ENCODE assay signal across 1 cellular context in the genomic region with DNA sequence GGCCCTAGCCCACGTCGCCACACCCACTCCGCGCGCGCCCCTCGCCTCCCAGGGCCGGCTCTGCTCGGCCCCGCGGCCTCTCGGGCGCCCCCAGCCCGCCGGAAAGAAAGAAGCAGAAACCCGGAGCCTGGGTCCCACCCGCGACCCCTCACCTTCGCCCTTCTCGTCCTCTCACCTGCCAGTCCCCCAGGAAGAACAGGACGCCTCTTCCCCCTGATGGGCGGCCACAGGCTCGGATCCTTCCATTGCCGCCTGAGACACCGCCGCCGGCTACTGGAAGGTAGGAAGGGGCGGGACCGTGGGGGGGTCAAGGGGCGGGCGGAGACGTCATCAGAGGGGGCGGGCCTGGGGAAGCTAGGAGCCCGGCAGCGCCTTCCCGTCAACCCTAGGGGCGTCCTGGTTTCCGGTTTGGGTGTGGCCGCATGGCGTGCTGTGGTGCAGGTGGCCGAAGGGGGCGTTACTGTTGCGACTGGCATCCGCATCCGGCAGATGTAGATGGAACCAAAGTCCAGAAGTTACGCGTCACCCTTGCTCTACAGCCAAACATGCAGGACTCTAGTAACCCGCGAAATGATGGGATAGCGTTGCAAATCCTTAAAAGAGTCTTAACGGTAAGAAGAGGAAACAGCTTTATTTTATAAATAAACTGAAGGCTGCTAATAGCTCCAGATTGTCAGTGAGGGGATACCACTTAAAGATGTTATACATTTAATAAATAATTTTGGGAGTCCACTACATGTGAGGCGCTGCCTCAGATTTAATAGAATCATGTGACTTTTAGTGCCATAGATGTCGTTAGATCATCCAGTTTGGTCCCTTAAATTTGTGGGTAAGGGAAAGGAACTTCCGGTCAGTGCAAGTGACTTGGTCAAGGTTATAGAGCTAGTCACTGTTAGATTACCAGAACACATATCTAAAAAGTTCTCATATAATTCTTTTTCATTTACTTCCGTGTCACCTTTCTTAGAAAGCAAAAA.
TF ChIP-seq lines count a peak whose summit lies in the region.

A gene (minus strand): TSS at position 282 of the 977 bp plus-strand sequence. CDS start 36 bp downstream, at position 246.

TF ChIP-seq in K562, 482 proteins besides CTCF, POLR2A, EP300 and RAD21 (continued from another document and continues in another):
- TF ChIP-seq FOXP1 (CRISPR knock-in tag; IDR thresholded peaks at IDR 0.05) = peak; percentile 66; the same call in 1 of the 2 replicates
- TF ChIP-seq TAF1 (IDR thresholded peaks at IDR 0.05; ENCODE audit: control insufficient read depth, extremely low read depth, insufficient read depth, low read length, severe bottlenecking) = peak; percentile 90
- no peak for TF ChIP-seq HIVEP1 (CRISPR knock-in tag; IDR thresholded peaks at IDR 0.05)
- TF ChIP-seq ZNF354B (CRISPR knock-in tag; IDR thresholded peaks at IDR 0.05) = no peak
- TF ChIP-seq, protein P1, sequence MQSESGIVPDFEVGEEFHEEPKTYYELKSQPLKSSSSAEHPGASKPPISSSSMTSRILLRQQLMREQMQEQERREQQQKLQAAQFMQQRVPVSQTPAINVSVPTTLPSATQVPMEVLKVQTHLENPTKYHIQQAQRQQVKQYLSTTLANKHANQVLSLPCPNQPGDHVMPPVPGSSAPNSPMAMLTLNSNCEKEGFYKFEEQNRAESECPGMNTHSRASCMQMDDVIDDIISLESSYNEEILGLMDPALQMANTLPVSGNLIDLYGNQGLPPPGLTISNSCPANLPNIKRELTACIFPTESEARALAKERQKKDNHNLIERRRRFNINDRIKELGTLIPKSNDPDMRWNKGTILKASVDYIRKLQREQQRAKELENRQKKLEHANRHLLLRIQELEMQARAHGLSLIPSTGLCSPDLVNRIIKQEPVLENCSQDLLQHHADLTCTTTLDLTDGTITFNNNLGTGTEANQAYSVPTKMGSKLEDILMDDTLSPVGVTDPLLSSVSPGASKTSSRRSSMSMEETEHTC (IDR thresholded peaks at IDR 0.05) = no peak
- no peak for TF ChIP-seq ETS2 (tag; IDR thresholded peaks at IDR 0.05; ENCODE audit: borderline replicate concordance, poor library complexity, severe bottlenecking)
- TF ChIP-seq GABPB2 (CRISPR knock-in tag; conservative IDR thresholded peaks at IDR 0.05) = no peak
- TF ChIP-seq GTF2A2 (tag; IDR thresholded peaks at IDR 0.05) = no peak
- no peak for TF ChIP-seq ZNF830 (CRISPR knock-in tag; IDR thresholded peaks at IDR 0.05)
- TF ChIP-seq MAFF (IDR thresholded peaks at IDR 0.05; ENCODE audit: low read length) = no peak
- TF ChIP-seq ZSCAN32 (CRISPR knock-in tag; IDR thresholded peaks at IDR 0.05) = no peak
- TF ChIP-seq SRF (CRISPR knock-in tag; IDR thresholded peaks at IDR 0.05) = no peak
- TF ChIP-seq RBM17 (IDR thresholded peaks at IDR 0.05; ENCODE audit: borderline replicate concordance, low read depth, low read length) = no peak
- TF ChIP-seq ETV5 (CRISPR knock-in tag; IDR thresholded peaks at IDR 0.05; ENCODE audit: low read depth) = peak; percentile 94
- TF ChIP-seq ZBTB7A (IDR thresholded peaks at IDR 0.05; ENCODE audit: borderline replicate concordance, control insufficient read depth, low read depth, low read length) = peak; percentile 97
- TF ChIP-seq ZNF764 (CRISPR knock-in tag; IDR thresholded peaks at IDR 0.05; ENCODE audit: low read depth) = no peak
- TF ChIP-seq RBM22 (IDR thresholded peaks at IDR 0.05; ENCODE audit: low read depth, low read length, poor library complexity, severe bottlenecking) = no peak
- TF ChIP-seq, protein P2, sequence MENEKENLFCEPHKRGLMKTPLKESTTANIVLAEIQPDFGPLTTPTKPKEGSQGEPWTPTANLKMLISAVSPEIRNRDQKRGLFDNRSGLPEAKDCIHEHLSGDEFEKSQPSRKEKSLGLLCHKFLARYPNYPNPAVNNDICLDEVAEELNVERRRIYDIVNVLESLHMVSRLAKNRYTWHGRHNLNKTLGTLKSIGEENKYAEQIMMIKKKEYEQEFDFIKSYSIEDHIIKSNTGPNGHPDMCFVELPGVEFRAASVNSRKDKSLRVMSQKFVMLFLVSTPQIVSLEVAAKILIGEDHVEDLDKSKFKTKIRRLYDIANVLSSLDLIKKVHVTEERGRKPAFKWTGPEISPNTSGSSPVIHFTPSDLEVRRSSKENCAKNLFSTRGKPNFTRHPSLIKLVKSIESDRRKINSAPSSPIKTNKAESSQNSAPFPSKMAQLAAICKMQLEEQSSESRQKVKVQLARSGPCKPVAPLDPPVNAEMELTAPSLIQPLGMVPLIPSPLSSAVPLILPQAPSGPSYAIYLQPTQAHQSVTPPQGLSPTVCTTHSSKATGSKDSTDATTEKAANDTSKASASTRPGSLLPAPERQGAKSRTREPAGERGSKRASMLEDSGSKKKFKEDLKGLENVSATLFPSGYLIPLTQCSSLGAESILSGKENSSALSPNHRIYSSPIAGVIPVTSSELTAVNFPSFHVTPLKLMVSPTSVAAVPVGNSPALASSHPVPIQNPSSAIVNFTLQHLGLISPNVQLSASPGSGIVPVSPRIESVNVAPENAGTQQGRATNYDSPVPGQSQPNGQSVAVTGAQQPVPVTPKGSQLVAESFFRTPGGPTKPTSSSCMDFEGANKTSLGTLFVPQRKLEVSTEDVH (IDR thresholded peaks at IDR 0.05; ENCODE audit: low read depth, partially characterized antibody) = no peak
- TF ChIP-seq TRIM28 (IDR thresholded peaks at IDR 0.05) = 0 out of 2 replicates have a peak, but pooled peaks have one; percentile 18
- TF ChIP-seq ZFPM2 (CRISPR knock-in tag; IDR thresholded peaks at IDR 0.05) = no peak
- TF ChIP-seq ETV6 (IDR thresholded peaks at IDR 0.05; ENCODE audit: borderline replicate concordance in 1 of 2, low read depth in 2 of 2, low read length in 1 of 2) = no peak
- TF ChIP-seq ETV6 (CRISPR knock-in tag; IDR thresholded peaks at IDR 0.05; ENCODE audit: borderline replicate concordance) = no peak
- TF ChIP-seq NCOA2 (IDR thresholded peaks at IDR 0.05; ENCODE audit: partially characterized antibody in 2 of 2) = no peak
- TF ChIP-seq, protein P3, sequence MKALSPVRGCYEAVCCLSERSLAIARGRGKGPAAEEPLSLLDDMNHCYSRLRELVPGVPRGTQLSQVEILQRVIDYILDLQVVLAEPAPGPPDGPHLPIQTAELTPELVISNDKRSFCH (CRISPR knock-in tag; IDR thresholded peaks at IDR 0.05) = no peak
- TF ChIP-seq, protein P3 (tag; IDR thresholded peaks at IDR 0.05) = no peak
- TF ChIP-seq, protein P4, sequence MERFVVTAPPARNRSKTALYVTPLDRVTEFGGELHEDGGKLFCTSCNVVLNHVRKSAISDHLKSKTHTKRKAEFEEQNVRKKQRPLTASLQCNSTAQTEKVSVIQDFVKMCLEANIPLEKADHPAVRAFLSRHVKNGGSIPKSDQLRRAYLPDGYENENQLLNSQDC (CRISPR knock-in tag; IDR thresholded peaks at IDR 0.05) = peak; percentile 10; the same call in 1 of the 2 replicates
- TF ChIP-seq, protein P5, sequence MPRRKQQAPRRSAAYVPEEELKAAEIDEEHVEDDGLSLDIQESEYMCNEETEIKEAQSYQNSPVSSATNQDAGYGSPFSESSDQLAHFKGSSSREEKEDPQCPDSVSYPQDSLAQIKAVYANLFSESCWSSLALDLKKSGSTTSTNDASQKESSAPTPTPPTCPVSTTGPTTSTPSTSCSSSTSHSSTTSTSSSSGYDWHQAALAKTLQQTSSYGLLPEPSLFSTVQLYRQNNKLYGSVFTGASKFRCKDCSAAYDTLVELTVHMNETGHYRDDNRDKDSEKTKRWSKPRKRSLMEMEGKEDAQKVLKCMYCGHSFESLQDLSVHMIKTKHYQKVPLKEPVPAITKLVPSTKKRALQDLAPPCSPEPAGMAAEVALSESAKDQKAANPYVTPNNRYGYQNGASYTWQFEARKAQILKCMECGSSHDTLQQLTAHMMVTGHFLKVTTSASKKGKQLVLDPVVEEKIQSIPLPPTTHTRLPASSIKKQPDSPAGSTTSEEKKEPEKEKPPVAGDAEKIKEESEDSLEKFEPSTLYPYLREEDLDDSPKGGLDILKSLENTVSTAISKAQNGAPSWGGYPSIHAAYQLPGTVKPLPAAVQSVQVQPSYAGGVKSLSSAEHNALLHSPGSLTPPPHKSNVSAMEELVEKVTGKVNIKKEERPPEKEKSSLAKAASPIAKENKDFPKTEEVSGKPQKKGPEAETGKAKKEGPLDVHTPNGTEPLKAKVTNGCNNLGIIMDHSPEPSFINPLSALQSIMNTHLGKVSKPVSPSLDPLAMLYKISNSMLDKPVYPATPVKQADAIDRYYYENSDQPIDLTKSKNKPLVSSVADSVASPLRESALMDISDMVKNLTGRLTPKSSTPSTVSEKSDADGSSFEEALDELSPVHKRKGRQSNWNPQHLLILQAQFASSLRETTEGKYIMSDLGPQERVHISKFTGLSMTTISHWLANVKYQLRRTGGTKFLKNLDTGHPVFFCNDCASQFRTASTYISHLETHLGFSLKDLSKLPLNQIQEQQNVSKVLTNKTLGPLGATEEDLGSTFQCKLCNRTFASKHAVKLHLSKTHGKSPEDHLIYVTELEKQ (CRISPR knock-in tag; IDR thresholded peaks at IDR 0.05) = no peak
- TF ChIP-seq ZNF696 (CRISPR knock-in tag; conservative IDR thresholded peaks at IDR 0.05) = no peak
- peak; percentile 59 for TF ChIP-seq CXXC5 (CRISPR knock-in tag; IDR thresholded peaks at IDR 0.05)
- no peak for TF ChIP-seq ADNP (tag; IDR thresholded peaks at IDR 0.05)
- no peak for TF ChIP-seq ZNF778 (CRISPR knock-in tag; IDR thresholded peaks at IDR 0.05)
- peak; percentile 44 to 92; a peak in 2 of 4 replicates for TF ChIP-seq SIN3A (IDR thresholded peaks at IDR 0.05; ENCODE audit: borderline replicate concordance in 2 of 2, control insufficient read depth in 1 of 2, low read depth in 2 of 2, low read length in 2 of 2)
- peak; percentile 86 for TF ChIP-seq RBFOX2 (IDR thresholded peaks at IDR 0.05; ENCODE audit: low read depth, low read length)
- no peak; a peak in 2 of 4 replicates for TF ChIP-seq TEAD1 (CRISPR knock-in tag; IDR thresholded peaks at IDR 0.05)
- TF ChIP-seq, protein P6, sequence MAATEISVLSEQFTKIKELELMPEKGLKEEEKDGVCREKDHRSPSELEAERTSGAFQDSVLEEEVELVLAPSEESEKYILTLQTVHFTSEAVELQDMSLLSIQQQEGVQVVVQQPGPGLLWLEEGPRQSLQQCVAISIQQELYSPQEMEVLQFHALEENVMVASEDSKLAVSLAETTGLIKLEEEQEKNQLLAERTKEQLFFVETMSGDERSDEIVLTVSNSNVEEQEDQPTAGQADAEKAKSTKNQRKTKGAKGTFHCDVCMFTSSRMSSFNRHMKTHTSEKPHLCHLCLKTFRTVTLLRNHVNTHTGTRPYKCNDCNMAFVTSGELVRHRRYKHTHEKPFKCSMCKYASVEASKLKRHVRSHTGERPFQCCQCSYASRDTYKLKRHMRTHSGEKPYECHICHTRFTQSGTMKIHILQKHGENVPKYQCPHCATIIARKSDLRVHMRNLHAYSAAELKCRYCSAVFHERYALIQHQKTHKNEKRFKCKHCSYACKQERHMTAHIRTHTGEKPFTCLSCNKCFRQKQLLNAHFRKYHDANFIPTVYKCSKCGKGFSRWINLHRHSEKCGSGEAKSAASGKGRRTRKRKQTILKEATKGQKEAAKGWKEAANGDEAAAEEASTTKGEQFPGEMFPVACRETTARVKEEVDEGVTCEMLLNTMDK (IDR thresholded peaks at IDR 0.05; ENCODE audit: borderline replicate concordance, insufficient read depth, low read depth, low read length, poor library complexity, severe bottlenecking) = peak; percentile 71
- TF ChIP-seq, protein P7, sequence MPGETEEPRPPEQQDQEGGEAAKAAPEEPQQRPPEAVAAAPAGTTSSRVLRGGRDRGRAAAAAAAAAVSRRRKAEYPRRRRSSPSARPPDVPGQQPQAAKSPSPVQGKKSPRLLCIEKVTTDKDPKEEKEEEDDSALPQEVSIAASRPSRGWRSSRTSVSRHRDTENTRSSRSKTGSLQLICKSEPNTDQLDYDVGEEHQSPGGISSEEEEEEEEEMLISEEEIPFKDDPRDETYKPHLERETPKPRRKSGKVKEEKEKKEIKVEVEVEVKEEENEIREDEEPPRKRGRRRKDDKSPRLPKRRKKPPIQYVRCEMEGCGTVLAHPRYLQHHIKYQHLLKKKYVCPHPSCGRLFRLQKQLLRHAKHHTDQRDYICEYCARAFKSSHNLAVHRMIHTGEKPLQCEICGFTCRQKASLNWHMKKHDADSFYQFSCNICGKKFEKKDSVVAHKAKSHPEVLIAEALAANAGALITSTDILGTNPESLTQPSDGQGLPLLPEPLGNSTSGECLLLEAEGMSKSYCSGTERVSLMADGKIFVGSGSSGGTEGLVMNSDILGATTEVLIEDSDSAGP (CRISPR knock-in tag; IDR thresholded peaks at IDR 0.05) = no peak
- 0 out of 4 replicates have a peak, but pooled peaks of 1 of the 2 experiments have one; percentile 45 for TF ChIP-seq TRIM24 (IDR thresholded peaks at IDR 0.05)
- TF ChIP-seq PURB (CRISPR knock-in tag; IDR thresholded peaks at IDR 0.05; ENCODE audit: low read depth) = no peak
- no peak for TF ChIP-seq NFYB (IDR thresholded peaks at IDR 0.05; ENCODE audit: extremely low read depth, insufficient read length)
- TF ChIP-seq EGR1 (conservative IDR thresholded peaks at IDR 0.05) = peak; percentile 26; the same call in 1 of the 2 replicates
- no peak; the same call in 1 of the 2 replicates for TF ChIP-seq SAFB (IDR thresholded peaks at IDR 0.05; ENCODE audit: borderline replicate concordance, low read depth, low read length)
- TF ChIP-seq C11orf30 (IDR thresholded peaks at IDR 0.05; ENCODE audit: low read depth) = no peak
- TF ChIP-seq, protein P8, sequence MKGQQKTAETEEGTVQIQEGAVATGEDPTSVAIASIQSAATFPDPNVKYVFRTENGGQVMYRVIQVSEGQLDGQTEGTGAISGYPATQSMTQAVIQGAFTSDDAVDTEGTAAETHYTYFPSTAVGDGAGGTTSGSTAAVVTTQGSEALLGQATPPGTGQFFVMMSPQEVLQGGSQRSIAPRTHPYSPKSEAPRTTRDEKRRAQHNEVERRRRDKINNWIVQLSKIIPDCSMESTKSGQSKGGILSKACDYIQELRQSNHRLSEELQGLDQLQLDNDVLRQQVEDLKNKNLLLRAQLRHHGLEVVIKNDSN (CRISPR knock-in tag; IDR thresholded peaks at IDR 0.05) = no peak
- TF ChIP-seq HCFC1 (IDR thresholded peaks at IDR 0.05; ENCODE audit: low read depth, low read length) = peak; percentile 76
- TF ChIP-seq NR2C1 (IDR thresholded peaks at IDR 0.05) = peak; percentile 93
- peak; percentile 91 for TF ChIP-seq NR2C1 (tag; IDR thresholded peaks at IDR 0.05)
- TF ChIP-seq, protein P9, sequence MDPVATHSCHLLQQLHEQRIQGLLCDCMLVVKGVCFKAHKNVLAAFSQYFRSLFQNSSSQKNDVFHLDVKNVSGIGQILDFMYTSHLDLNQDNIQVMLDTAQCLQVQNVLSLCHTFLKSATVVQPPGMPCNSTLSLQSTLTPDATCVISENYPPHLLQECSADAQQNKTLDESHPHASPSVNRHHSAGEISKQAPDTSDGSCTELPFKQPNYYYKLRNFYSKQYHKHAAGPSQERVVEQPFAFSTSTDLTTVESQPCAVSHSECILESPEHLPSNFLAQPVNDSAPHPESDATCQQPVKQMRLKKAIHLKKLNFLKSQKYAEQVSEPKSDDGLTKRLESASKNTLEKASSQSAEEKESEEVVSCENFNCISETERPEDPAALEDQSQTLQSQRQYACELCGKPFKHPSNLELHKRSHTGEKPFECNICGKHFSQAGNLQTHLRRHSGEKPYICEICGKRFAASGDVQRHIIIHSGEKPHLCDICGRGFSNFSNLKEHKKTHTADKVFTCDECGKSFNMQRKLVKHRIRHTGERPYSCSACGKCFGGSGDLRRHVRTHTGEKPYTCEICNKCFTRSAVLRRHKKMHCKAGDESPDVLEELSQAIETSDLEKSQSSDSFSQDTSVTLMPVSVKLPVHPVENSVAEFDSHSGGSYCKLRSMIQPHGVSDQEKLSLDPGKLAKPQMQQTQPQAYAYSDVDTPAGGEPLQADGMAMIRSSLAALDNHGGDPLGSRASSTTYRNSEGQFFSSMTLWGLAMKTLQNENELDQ (CRISPR knock-in tag; IDR thresholded peaks at IDR 0.05; ENCODE audit: borderline replicate concordance) = peak; percentile 70; the same call in 1 of the 2 replicates
- no peak for TF ChIP-seq ZEB2 (IDR thresholded peaks at IDR 0.05)
- no peak for TF ChIP-seq GATAD2B (IDR thresholded peaks at IDR 0.05; ENCODE audit: borderline replicate concordance)
